In the genomic region with DNA sequence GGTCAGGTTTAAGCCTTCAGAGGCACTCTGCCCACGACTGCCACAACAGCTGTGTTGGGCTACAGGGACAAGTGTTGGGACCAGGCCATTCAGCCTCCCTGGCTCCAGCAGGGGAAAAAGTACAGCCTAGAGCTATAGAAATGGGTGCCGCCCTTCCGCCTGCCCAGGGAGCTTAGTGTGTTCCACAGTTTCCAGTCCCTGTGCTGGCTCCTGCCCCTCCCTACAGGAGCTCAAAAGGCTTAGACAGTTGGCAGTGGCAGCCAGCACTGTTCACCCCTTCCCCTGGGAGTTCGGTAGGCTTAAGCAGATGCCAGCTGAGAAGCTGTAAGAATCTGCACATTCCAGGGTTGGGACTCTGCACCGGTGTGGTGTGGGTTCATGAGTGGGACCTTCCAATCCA, we compare ENCODE assay signal across 19 cellular contexts.
"Had no signal": no experiment of that assay in that cellular context is flagged by ENCODE, and none has a peak within 500 bp of the region (broad histone marks: within the 10 kb centered on the region; RNA-seq: fewer than 3 reads in every experiment).

No MANE protein-coding gene starts in this region.

- FAIRE-seq: endometrium, frontal cortex, small intestine had no signal

- H3K27ac ChIP-seq: heart left ventricle, ovary, right atrium auricular region, sigmoid colon had no signal

- H3K4me3 Mint-ChIP-seq: natural killer cell, neural crest cell had no signal

- H3K4me1 Mint-ChIP-seq: natural killer cell, neural crest cell had no signal

- DNase-seq: effector memory CD4-positive, alpha-beta T cell; heart left ventricle; hippocampal formation; kidney glomerular epithelial cell; mucosa of descending colon; natural killer cell; nucleus accumbens; ovary; sigmoid colon; small intestine; stimulated activated CD4-positive, alpha-beta T cell treated with anti-CD3 and anti-CD28 coated beads, Interleukin-12 subunit alpha, Interleukin-12 subunit beta, amount 100 ng/mL, for 4 hours; stimulated activated CD4-positive, alpha-beta T cell treated with anti-CD3 and anti-CD28 coated beads, Interleukin-2, amount 100 ng/mL, for 48 hours; stimulated activated naive CD4-positive, alpha-beta T cell treated with Interleukin-2 at 50 U/mL for 16 hours; trophoblast cell had no signal

- H3K9me3 ChIP-seq: ovary, right atrium auricular region had no signal

- H3K27ac Mint-ChIP-seq: natural killer cell had no signal

- H3K4me1 ChIP-seq: right atrium auricular region, sigmoid colon had no signal

- ATAC-seq: esophagus mucosa, heart left ventricle, mucosa of descending colon, natural killer cell had no signal

- H3K36me3 ChIP-seq: heart left ventricle, ovary, right atrium auricular region, sigmoid colon had no signal

- H3K4me3 ChIP-seq: heart left ventricle, mucosa of descending colon, ovary, right atrium auricular region, sigmoid colon had no signal
